In genomic region chrX:143601809-143602208, GRCh38 we compare ENCODE assay signal across 8 cellular contexts. TPM values are rescaled to one million over a fixed set of nuclear protein-coding genes. Genes with fewer than 3 reads are reported as not detected.
"Had no signal": no experiment of that assay in that cellular context is flagged by ENCODE, and none has a peak within 500 bp of the region (broad histone marks: within the 10 kb centered on the region; RNA-seq: fewer than 3 reads in every experiment).

No MANE protein-coding gene starts in this region.

- H3K27ac Mint-ChIP-seq: HFFc6 had no signal

- DNase-seq: GOT3, H7, HFFc6, IMR-90 had no signal

- H3K36me3 ChIP-seq: HAP-1 had no signal

- H3K9me3 ChIP-seq: HAP-1 had no signal

- H3K27ac ChIP-seq: HL-60 had no signal

- FAIRE-seq: HTR-8/SVneo had no signal

- H3K4me3 ChIP-seq: HAP-1 had no signal

- H3K4me1 ChIP-seq: HAP-1 had no signal

- H3K4me3 Mint-ChIP-seq: HFFc6 had no signal

- ATAC-seq: HCT116 had no signal

RNA-seq across cellular contexts. Expression of gene SLITRK4, which starts 34.1 kb away (rescaled TPM):
- total RNA-seq: HFFc6, IMR-90 had no signal
- polyA plus RNA-seq: IMR-90 had no signal
